In the genomic region with DNA sequence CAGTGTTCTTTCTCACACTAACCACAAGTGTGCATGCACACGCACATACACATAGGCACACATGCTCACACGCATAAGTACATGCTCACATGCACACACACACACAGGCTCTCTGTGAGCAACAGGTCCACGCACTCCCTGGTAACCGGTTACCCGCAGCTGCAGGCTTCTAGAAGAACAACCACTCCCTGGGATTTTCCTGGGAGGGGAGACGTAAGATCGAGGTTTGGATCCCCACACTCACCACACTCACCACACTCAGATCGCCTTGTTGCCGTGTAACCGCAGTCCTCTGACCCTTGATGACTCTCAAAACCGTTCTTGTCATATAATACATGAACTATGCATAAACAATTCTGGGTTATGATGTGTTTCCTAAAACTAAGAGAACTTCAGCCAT, we compare ENCODE assay signal across 16 cellular contexts.
"Had no signal": no experiment of that assay in that cellular context is flagged by ENCODE, and none has a peak within 500 bp of the region (broad histone marks: within the 10 kb centered on the region; RNA-seq: fewer than 3 reads in every experiment).

No MANE protein-coding gene starts in this region.

- H3K4me3 ChIP-seq: colonic mucosa, lower lobe of right lung, upper lobe of right lung had no signal

- H3K4me1 ChIP-seq: colonic mucosa, foreskin keratinocyte, upper lobe of right lung had no signal

- H3K27ac ChIP-seq: colonic mucosa, foreskin keratinocyte, lower lobe of right lung, upper lobe of right lung, VCaP had no signal

- DNase-seq: activated CD4-positive, alpha-beta T cell treated with anti-CD3 and anti-CD28 coated beads, Interleukin-2, amount 10 ng/mL, durations not matched to agents 7 days and 5 days; activated CD8-positive, alpha-beta T cell treated with anti-CD3 and anti-CD28 coated beads for 36 hours; colonic mucosa; kidney; lower lobe of right lung; naive B cell; occipital lobe; posterior cingulate gyrus; stimulated activated CD4-positive, alpha-beta T cell treated with anti-CD3 and anti-CD28 coated beads, Interleukin-4, amount 100 ng/mL, for 1 hour; stimulated activated naive CD4-positive, alpha-beta T cell; upper lobe of right lung had no signal

- ATAC-seq: activated CD4-positive, CD25-positive, alpha-beta regulatory T cell treated with anti-CD3 and anti-CD28 coated beads, Interleukin-2, amount 50 U/mL, for 24 hours; activated CD8-positive, alpha-beta T cell treated with anti-CD3 and anti-CD28 coated beads for 36 hours; activated naive CD4-positive, alpha-beta T cell treated with anti-CD3 and anti-CD28 coated beads, Interleukin-2, amount 50 U/mL, for 72 hours; foreskin keratinocyte; lower lobe of right lung; sciatic nerve; upper lobe of right lung had no signal

- H3K9me3 ChIP-seq: colonic mucosa, lower lobe of right lung, upper lobe of right lung had no signal

- H3K27me3 ChIP-seq: colonic mucosa, upper lobe of right lung had no signal

- H3K36me3 ChIP-seq: colonic mucosa, lower lobe of right lung, upper lobe of right lung had no signal
